Comparison of ENCODE assay signal across 25 cellular contexts in genomic region chr4:8679032-8679431, GRCh38.
"Had no signal": no experiment of that assay in that cellular context is flagged by ENCODE, and none has a peak within 500 bp of the region (broad histone marks: within the 10 kb centered on the region; RNA-seq: fewer than 3 reads in every experiment).

No MANE protein-coding gene starts in this region.

- H3K4me1 ChIP-seq: neural progenitor cell, parathyroid adenoma, psoas muscle, right lobe of liver, stomach, thyroid gland, tibial nerve, upper lobe of left lung, uterus had no signal

- DNase-seq: naive thymus-derived CD4-positive, alpha-beta T cell; natural killer cell; occipital lobe; ovary; psoas muscle; right cardiac atrium; right lobe of liver; small intestine; stimulated activated CD4-positive, alpha-beta T cell treated with anti-CD3 and anti-CD28 coated beads, Interleukin-12 subunit alpha, Interleukin-12 subunit beta, amount 100 ng/mL, for 4 hours; stimulated activated CD4-positive, alpha-beta T cell treated with anti-CD3 and anti-CD28 coated beads, Interleukin-1b, Interleukin-23, amount 100 ng/mL, for 48 hours; stimulated activated CD4-positive, alpha-beta T cell treated with anti-CD3 and anti-CD28 coated beads, Interleukin-2, amount 100 ng/mL, for 48 hours; stimulated activated CD4-positive, alpha-beta T cell treated with anti-CD3 and anti-CD28 coated beads, Interleukin-4, amount 100 ng/mL, for 24 hours; stimulated activated naive B cell treated with anti-CD40 and anti-IgM and Interleukin-4, amounts not matched to agents 10 μg/mL and 1 μg/mL and 100 μg/mL, for 72 hours; stimulated activated naive CD4-positive, alpha-beta T cell treated with Interleukin-2 at 50 U/mL for 16 hours; stomach; thyroid gland; trophoblast cell; upper lobe of left lung; uterus had no signal

- H3K27me3 ChIP-seq: ovary, right lobe of liver, thyroid gland, tibial nerve, upper lobe of left lung, uterus had no signal

- ATAC-seq: naive thymus-derived CD4-positive, alpha-beta T cell; natural killer cell; psoas muscle; right cardiac atrium; right lobe of liver; stimulated activated effector memory CD8-positive, alpha-beta T cell treated with anti-CD3 and anti-CD28 coated beads, Interleukin-12 subunit alpha, Interleukin-12 subunit beta, amount 100 ng/mL, for 72 hours; stimulated activated naive B cell treated with anti-CD40 and anti-IgM and Interleukin-4, amounts not matched to agents 10 μg/mL and 1 μg/mL and 100 μg/mL, for 72 hours had no signal

- H3K9me3 ChIP-seq: ovary, psoas muscle, right lobe of liver, thoracic aorta, thyroid gland, upper lobe of left lung, uterus had no signal

- H3K36me3 ChIP-seq: neural progenitor cell, ovary, right lobe of liver, sigmoid colon, stomach, thoracic aorta, thyroid gland, tibial nerve, upper lobe of left lung, uterus had no signal

- H3K27ac ChIP-seq: neural progenitor cell, ovary, parathyroid adenoma, psoas muscle, right lobe of liver, sigmoid colon, stomach, thoracic aorta, thyroid gland, tibial nerve, upper lobe of left lung, uterus had no signal

- H3K4me3 ChIP-seq: neural progenitor cell, ovary, psoas muscle, right lobe of liver, sigmoid colon, stomach, thoracic aorta, thyroid gland, tibial nerve, upper lobe of left lung, uterus had no signal

- FAIRE-seq: small intestine had no signal
